ENCODE assay signal across 2 cellular contexts in genomic region chr3:47473391-47473790, GRCh38.
A peak's percentile ranks its signal among the peaks of the same experiment; 100 is the strongest.
TF ChIP-seq lines count a peak whose summit lies in the region.

No MANE protein-coding gene starts in this region.

TF ChIP-seq in GM23338, 12 proteins besides CTCF, POLR2A, EP300 and RAD21:
- TF ChIP-seq, protein P1, sequence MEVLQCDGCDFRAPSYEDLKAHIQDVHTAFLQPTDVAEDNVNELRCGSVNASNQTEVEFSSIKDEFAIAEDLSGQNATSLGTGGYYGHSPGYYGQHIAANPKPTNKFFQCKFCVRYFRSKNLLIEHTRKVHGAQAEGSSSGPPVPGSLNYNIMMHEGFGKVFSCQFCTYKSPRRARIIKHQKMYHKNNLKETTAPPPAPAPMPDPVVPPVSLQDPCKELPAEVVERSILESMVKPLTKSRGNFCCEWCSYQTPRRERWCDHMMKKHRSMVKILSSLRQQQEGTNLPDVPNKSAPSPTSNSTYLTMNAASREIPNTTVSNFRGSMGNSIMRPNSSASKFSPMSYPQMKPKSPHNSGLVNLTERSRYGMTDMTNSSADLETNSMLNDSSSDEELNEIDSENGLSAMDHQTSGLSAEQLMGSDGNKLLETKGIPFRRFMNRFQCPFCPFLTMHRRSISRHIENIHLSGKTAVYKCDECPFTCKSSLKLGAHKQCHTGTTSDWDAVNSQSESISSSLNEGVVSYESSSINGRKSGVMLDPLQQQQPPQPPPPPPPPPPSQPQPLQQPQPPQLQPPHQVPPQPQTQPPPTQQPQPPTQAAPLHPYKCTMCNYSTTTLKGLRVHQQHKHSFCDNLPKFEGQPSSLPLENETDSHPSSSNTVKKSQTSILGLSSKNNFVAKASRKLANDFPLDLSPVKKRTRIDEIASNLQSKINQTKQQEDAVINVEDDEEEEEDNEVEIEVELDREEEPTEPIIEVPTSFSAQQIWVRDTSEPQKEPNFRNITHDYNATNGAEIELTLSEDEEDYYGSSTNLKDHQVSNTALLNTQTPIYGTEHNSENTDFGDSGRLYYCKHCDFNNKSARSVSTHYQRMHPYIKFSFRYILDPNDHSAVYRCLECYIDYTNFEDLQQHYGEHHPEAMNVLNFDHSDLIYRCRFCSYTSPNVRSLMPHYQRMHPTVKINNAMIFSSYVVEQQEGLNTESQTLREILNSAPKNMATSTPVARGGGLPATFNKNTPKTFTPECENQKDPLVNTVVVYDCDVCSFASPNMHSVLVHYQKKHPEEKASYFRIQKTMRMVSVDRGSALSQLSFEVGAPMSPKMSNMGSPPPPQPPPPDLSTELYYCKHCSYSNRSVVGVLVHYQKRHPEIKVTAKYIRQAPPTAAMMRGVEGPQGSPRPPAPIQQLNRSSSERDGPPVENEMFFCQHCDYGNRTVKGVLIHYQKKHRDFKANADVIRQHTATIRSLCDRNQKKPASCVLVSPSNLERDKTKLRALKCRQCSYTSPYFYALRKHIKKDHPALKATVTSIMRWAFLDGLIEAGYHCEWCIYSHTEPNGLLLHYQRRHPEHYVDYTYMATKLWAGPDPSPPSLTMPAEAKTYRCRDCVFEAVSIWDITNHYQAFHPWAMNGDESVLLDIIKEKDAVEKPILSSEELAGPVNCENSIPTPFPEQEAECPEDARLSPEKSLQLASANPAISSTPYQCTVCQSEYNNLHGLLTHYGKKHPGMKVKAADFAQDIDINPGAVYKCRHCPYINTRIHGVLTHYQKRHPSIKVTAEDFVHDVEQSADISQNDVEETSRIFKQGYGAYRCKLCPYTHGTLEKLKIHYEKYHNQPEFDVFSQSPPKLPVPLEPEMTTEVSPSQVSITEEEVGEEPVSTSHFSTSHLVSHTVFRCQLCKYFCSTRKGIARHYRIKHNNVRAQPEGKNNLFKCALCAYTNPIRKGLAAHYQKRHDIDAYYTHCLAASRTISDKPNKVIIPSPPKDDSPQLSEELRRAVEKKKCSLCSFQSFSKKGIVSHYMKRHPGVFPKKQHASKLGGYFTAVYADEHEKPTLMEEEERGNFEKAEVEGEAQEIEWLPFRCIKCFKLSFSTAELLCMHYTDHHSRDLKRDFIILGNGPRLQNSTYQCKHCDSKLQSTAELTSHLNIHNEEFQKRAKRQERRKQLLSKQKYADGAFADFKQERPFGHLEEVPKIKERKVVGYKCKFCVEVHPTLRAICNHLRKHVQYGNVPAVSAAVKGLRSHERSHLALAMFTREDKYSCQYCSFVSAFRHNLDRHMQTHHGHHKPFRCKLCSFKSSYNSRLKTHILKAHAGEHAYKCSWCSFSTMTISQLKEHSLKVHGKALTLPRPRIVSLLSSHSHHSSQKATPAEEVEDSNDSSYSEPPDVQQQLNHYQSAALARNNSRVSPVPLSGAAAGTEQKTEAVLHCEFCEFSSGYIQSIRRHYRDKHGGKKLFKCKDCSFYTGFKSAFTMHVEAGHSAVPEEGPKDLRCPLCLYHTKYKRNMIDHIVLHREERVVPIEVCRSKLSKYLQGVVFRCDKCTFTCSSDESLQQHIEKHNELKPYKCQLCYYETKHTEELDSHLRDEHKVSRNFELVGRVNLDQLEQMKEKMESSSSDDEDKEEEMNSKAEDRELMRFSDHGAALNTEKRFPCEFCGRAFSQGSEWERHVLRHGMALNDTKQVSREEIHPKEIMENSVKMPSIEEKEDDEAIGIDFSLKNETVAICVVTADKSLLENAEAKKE (CRISPR knock-in tag; IDR thresholded peaks at IDR 0.05), result no peak
- TF ChIP-seq, protein P2, sequence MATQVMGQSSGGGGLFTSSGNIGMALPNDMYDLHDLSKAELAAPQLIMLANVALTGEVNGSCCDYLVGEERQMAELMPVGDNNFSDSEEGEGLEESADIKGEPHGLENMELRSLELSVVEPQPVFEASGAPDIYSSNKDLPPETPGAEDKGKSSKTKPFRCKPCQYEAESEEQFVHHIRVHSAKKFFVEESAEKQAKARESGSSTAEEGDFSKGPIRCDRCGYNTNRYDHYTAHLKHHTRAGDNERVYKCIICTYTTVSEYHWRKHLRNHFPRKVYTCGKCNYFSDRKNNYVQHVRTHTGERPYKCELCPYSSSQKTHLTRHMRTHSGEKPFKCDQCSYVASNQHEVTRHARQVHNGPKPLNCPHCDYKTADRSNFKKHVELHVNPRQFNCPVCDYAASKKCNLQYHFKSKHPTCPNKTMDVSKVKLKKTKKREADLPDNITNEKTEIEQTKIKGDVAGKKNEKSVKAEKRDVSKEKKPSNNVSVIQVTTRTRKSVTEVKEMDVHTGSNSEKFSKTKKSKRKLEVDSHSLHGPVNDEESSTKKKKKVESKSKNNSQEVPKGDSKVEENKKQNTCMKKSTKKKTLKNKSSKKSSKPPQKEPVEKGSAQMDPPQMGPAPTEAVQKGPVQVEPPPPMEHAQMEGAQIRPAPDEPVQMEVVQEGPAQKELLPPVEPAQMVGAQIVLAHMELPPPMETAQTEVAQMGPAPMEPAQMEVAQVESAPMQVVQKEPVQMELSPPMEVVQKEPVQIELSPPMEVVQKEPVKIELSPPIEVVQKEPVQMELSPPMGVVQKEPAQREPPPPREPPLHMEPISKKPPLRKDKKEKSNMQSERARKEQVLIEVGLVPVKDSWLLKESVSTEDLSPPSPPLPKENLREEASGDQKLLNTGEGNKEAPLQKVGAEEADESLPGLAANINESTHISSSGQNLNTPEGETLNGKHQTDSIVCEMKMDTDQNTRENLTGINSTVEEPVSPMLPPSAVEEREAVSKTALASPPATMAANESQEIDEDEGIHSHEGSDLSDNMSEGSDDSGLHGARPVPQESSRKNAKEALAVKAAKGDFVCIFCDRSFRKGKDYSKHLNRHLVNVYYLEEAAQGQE (IDR thresholded peaks at IDR 0.05; ENCODE audit: unreplicated experiment), result no peak
- TF ChIP-seq NANOG (IDR thresholded peaks at IDR 0.05; ENCODE audit: borderline replicate concordance), result no peak
- no peak for TF ChIP-seq ZNF331 (CRISPR knock-in tag; IDR thresholded peaks at IDR 0.05; ENCODE audit: low read depth)
- no peak for TF ChIP-seq JUNB (IDR thresholded peaks at IDR 0.05; ENCODE audit: unreplicated experiment)
- TF ChIP-seq ZNF114 (CRISPR knock-in tag; IDR thresholded peaks at IDR 0.05), result no peak

TF ChIP-seq in HepG2, 621 proteins besides CTCF, POLR2A, EP300 and RAD21:
- no peak for TF ChIP-seq MIER3 (CRISPR knock-in tag; IDR thresholded peaks at IDR 0.05; ENCODE audit: borderline replicate concordance)
- TF ChIP-seq FOXJ3 (CRISPR knock-in tag; IDR thresholded peaks at IDR 0.05; ENCODE audit: borderline replicate concordance), result 0 out of 2 replicates have a peak, but pooled peaks have one; percentile 12
- peak; percentile 54; the same call in 1 of the 2 replicates for TF ChIP-seq TGIF2 (CRISPR knock-in tag; IDR thresholded peaks at IDR 0.05)
- TF ChIP-seq SAP130 (CRISPR knock-in tag; IDR thresholded peaks at IDR 0.05; ENCODE audit: low read depth), result peak; percentile 53; the same call in 1 of the 2 replicates
- TF ChIP-seq, protein P3, sequence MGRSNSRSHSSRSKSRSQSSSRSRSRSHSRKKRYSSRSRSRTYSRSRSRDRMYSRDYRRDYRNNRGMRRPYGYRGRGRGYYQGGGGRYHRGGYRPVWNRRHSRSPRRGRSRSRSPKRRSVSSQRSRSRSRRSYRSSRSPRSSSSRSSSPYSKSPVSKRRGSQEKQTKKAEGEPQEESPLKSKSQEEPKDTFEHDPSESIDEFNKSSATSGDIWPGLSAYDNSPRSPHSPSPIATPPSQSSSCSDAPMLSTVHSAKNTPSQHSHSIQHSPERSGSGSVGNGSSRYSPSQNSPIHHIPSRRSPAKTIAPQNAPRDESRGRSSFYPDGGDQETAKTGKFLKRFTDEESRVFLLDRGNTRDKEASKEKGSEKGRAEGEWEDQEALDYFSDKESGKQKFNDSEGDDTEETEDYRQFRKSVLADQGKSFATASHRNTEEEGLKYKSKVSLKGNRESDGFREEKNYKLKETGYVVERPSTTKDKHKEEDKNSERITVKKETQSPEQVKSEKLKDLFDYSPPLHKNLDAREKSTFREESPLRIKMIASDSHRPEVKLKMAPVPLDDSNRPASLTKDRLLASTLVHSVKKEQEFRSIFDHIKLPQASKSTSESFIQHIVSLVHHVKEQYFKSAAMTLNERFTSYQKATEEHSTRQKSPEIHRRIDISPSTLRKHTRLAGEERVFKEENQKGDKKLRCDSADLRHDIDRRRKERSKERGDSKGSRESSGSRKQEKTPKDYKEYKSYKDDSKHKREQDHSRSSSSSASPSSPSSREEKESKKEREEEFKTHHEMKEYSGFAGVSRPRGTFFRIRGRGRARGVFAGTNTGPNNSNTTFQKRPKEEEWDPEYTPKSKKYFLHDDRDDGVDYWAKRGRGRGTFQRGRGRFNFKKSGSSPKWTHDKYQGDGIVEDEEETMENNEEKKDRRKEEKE (IDR thresholded peaks at IDR 0.05), result no peak
TF ChIP-seq in HepG2: peak in this region for 3.
